In genomic region chr15:27582741-27583400, GRCh38 we compare ENCODE assay signal across 1 cellular context.
TF ChIP-seq lines count a peak whose summit lies in the region.

No MANE protein-coding gene starts in this region.

TF ChIP-seq in HepG2, 621 proteins besides CTCF, POLR2A, EP300 and RAD21:
- TF ChIP-seq, protein P1, sequence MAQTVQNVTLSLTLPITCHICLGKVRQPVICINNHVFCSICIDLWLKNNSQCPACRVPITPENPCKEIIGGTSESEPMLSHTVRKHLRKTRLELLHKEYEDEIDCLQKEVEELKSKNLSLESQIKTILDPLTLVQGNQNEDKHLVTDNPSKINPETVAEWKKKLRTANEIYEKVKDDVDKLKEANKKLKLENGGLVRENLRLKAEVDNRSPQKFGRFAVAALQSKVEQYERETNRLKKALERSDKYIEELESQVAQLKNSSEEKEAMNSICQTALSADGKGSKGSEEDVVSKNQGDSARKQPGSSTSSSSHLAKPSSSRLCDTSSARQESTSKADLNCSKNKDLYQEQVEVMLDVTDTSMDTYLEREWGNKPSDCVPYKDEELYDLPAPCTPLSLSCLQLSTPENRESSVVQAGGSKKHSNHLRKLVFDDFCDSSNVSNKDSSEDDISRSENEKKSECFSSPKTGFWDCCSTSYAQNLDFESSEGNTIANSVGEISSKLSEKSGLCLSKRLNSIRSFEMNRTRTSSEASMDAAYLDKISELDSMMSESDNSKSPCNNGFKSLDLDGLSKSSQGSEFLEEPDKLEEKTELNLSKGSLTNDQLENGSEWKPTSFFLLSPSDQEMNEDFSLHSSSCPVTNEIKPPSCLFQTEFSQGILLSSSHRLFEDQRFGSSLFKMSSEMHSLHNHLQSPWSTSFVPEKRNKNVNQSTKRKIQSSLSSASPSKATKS (CRISPR knock-in tag; IDR thresholded peaks at IDR 0.05) = no peak
- TF ChIP-seq MAFK (conservative IDR thresholded peaks at IDR 0.05 in 1 of 2, IDR thresholded peaks at IDR 0.05 in 1 of 2; ENCODE audit: low read length in 2 of 2) = peak; percentile 6 to 70; a peak in 2 of 4 replicates
TF ChIP-seq in HepG2: peak in this region for 1.
